In the genomic region with DNA sequence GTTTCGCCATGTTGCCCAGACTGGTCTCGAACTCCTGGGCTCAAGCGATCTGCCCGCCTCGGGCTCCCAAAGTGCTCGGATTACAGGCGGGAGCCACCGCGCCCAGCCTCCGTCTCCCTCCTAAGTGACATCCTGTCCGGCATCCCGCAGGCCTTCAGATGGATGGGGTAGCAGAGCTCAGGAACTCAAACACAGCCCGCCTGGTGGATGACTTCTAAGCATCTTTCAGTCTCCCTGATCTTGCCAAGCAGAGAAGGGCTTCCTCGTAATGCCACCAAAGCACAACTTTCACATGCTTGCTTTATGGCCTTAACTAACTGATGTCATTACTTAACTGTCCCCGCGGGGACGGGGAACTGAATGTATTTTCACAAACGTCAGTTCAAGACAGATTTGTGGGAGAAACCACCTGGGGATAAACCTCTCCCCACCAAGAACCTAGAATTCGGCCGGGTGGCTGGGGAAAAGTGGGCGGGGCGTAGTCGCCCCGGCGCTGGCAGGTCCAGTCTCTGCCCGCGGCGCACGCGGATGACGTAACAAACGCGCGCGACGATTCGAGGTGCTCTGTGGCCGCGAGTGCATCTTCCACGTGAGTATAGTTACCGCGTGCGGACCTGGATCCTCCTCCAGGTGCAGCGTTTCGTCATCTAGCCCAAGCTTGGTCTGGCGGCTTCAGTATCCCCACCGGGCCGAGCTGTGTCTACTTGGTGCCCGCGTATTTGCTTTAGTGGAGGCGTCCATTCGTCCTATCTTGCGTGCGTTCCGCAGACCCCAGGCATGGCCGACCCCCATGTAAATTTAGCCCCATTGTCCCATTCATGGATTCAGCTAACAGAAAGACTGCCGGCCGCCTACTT, we compare ENCODE assay signal across 8 cellular contexts. TPM values are rescaled to one million over a fixed set of nuclear protein-coding genes. Genes with fewer than 3 reads are reported as not detected.
A peak's percentile ranks its signal among the peaks of the same experiment; 100 is the strongest.
DNase-seq lines count a peak whose midpoint lies in the region; ATAC-seq and TF ChIP-seq lines count a peak whose summit lies in the region.

A gene with protein sequence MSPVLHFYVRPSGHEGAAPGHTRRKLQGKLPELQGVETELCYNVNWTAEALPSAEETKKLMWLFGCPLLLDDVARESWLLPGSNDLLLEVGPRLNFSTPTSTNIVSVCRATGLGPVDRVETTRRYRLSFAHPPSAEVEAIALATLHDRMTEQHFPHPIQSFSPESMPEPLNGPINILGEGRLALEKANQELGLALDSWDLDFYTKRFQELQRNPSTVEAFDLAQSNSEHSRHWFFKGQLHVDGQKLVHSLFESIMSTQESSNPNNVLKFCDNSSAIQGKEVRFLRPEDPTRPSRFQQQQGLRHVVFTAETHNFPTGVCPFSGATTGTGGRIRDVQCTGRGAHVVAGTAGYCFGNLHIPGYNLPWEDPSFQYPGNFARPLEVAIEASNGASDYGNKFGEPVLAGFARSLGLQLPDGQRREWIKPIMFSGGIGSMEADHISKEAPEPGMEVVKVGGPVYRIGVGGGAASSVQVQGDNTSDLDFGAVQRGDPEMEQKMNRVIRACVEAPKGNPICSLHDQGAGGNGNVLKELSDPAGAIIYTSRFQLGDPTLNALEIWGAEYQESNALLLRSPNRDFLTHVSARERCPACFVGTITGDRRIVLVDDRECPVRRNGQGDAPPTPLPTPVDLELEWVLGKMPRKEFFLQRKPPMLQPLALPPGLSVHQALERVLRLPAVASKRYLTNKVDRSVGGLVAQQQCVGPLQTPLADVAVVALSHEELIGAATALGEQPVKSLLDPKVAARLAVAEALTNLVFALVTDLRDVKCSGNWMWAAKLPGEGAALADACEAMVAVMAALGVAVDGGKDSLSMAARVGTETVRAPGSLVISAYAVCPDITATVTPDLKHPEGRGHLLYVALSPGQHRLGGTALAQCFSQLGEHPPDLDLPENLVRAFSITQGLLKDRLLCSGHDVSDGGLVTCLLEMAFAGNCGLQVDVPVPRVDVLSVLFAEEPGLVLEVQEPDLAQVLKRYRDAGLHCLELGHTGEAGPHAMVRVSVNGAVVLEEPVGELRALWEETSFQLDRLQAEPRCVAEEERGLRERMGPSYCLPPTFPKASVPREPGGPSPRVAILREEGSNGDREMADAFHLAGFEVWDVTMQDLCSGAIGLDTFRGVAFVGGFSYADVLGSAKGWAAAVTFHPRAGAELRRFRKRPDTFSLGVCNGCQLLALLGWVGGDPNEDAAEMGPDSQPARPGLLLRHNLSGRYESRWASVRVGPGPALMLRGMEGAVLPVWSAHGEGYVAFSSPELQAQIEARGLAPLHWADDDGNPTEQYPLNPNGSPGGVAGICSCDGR (N-terminal part only) (plus strand): TSS at position 539 of the 857 bp plus-strand sequence. CDS start 4,649 bp downstream, outside the sequence.

- peak within 1 kb of the TSS; percentile 95 to 100 (median 98) for H3K4me3 Mint-ChIP-seq in IgD-negative memory B cell

- H3K27me3 Mint-ChIP-seq in IgD-negative memory B cell = no peaks in the 10 kb centered on the region

- TF ChIP-seq CTCF in epithelial cell of proximal tubule (conservative IDR thresholded peaks at IDR 0.05; ENCODE audit: low read depth, low read length) = no peak

- H3K36me3 Mint-ChIP-seq in IgD-negative memory B cell = peaks cover 7% of the 10 kb centered on the region

- H3K4me1 Mint-ChIP-seq in IgD-negative memory B cell = peaks cover 27 to 43% (median 29%) of the 10 kb centered on the region in 3 donors

- peak; percentile 77 for DNase-seq in COR-L47 (lab: John Stamatoyannopoulos, UW)
- peak; percentile 71 for DNase-seq in OCI-M2 (lab: John Stamatoyannopoulos, UW; ENCODE audit: unreplicated experiment)
- DNase-seq in activated T-cell treated with anti-CD3 and anti-CD28 coated beads for 48 hours (ENCODE audit: low read depth) = peak; percentile 98
- peak; percentile 40 for DNase-seq in epithelial cell of proximal tubule (ENCODE audit: low read depth)
- DNase-seq in mucosa of gallbladder (ENCODE audit: low spot score) = peak; percentile 97
- peak; percentile 91 to 97 for DNase-seq in stimulated activated CD8-positive, alpha-beta memory T cell treated with anti-CD3 and anti-CD28 coated beads, Interleukin-4, amount 100 ng/mL, for 1 hour (ENCODE audit: low read depth in 2 of 2, low spot score in 1 of 2)

- no peaks in the 10 kb centered on the region for H3K9me3 Mint-ChIP-seq in IgD-negative memory B cell

- H3K4me3 ChIP-seq in epithelial cell of proximal tubule (ENCODE audit: low read depth, low read length) = peak within 1 kb of the TSS; percentile 99

- H3K27ac Mint-ChIP-seq in IgD-negative memory B cell = peak within 1 kb of the TSS; percentile 100

- peak; percentile 53 for ATAC-seq in GM21381 (IDR thresholded peaks at IDR 0.05; ENCODE audit: unreplicated experiment)

RNA-seq across cellular contexts. Expression of the gene that starts here (rescaled TPM):
- 15.5 TPM for polyA plus RNA-seq in IgD-negative memory B cell
- total RNA-seq in epithelial cell of proximal tubule (37.2 and 58.1 TPM in 2 replicates), mucosa of gallbladder (31.4 TPM)

Comparison
In these comparisons a context has a peak if more than half of its experiments do, and no peak if none do; other contexts are left out.
1. Peak in every context shown above with its lines: DNase-seq, ATAC-seq and H3K4me3 ChIP-seq.
2. DNase-seq: peak in every context shown above with its lines; median percentile 98 in activated T-cell treated with anti-CD3 and anti-CD28 coated beads for 48 hours; 97 in mucosa of gallbladder; 94 in stimulated activated CD8-positive, alpha-beta memory T cell treated with anti-CD3 and anti-CD28 coated beads, Interleukin-4, amount 100 ng/mL, for 1 hour; 77 in COR-L47; 71 in OCI-M2; 40 in epithelial cell of proximal tubule.